ENCODE assay signal across 12 cellular contexts in genomic region chr16:50281391-50282009, GRCh38. TPM values are rescaled to one million over a fixed set of nuclear protein-coding genes. Genes with fewer than 3 reads are reported as not detected.
A peak's percentile ranks its signal among the peaks of the same experiment; 100 is the strongest.
DNase-seq lines count a peak whose midpoint lies in the region; ATAC-seq, FAIRE-seq and TF ChIP-seq lines count a peak whose summit lies in the region.
"Had no signal": no experiment of that assay in that cellular context is flagged by ENCODE, and none has a peak within 500 bp of the region (broad histone marks: within the 10 kb centered on the region; RNA-seq: fewer than 3 reads in every experiment).

No MANE protein-coding gene starts in this region.

- BruUV-seq in HepG2 (replicated peaks; lab: Mats Ljungman, UMichigan) = no TSS peak

- 70% methylated on average over 20 of the region's 21 CpGs for WGBS in HepG2 (ENCODE audit: low lambda C conversion rate)

- no peak overlapping the region for H3K4me3 Mint-ChIP-seq in activated naive CD4-positive, alpha-beta T cell treated with anti-CD3 and anti-CD28 coated beads for 36 hours

- no peak for FAIRE-seq in HepG2 (lab: Jason Lieb, UNC)
- no peak for FAIRE-seq in urothelium cell line (lab: Jason Lieb, UNC)

- H3K4me1 ChIP-seq in OCI-LY3 (ENCODE audit: low read length) (peaks cover 60% of the 10 kb centered on the region), HepG2 (ENCODE audit: insufficient read depth, low read length) (peaks cover 53% of the 10 kb centered on the region), vagina (peaks cover 17% of the 10 kb centered on the region)

- no peaks in the 10 kb centered on the region for H3K27me3 Mint-ChIP-seq in activated naive CD4-positive, alpha-beta T cell treated with anti-CD3 and anti-CD28 coated beads for 36 hours (ENCODE audit: low read depth)
- H3K27me3 Mint-ChIP-seq: progenitor cell of endocrine pancreas had no signal

- H3K9me3 ChIP-seq in OCI-LY3 (ENCODE audit: insufficient read depth, low read length) (0 out of 2 replicates have a peak, but pooled peaks cover 4% of the 10 kb centered on the region), HepG2 (ENCODE audit: low read length) (no peaks in the 10 kb centered on the region), vagina (no peaks in the 10 kb centered on the region)

- peak overlapping the region; percentile 23 to 73 for H3K27ac Mint-ChIP-seq in activated naive CD4-positive, alpha-beta T cell treated with anti-CD3 and anti-CD28 coated beads, Interleukin-2, amount 50 U/mL, for 72 hours
- no peak overlapping the region for H3K27ac Mint-ChIP-seq in activated naive CD4-positive, alpha-beta T cell treated with anti-CD3 and anti-CD28 coated beads for 36 hours
- H3K27ac Mint-ChIP-seq: progenitor cell of endocrine pancreas had no signal

- no peak for TF ChIP-seq CTCF in OCI-LY3 (IDR thresholded peaks at IDR 0.05; ENCODE audit: low read depth, low read length)
- TF ChIP-seq CTCF in HepG2 (CRISPR knock-in tag; IDR thresholded peaks at IDR 0.05) = no peak
- TF ChIP-seq CTCF in vagina (IDR thresholded peaks at IDR 0.05) = no peak

- H3K27me3 ChIP-seq in OCI-LY3 (ENCODE audit: low read depth, low read length) = no peaks in the 10 kb centered on the region
- no peaks in the 10 kb centered on the region; a peak in 1 of 5 replicates for H3K27me3 ChIP-seq in HepG2 (ENCODE audit: control insufficient read depth in 1 of 2, insufficient read depth in 2 of 2, low read length in 2 of 2)
- H3K27me3 ChIP-seq in vagina = no peaks in the 10 kb centered on the region
- H3K27me3 ChIP-seq: hepatocyte had no signal

- ATAC-seq in activated naive CD4-positive, alpha-beta T cell treated with anti-CD3 and anti-CD28 coated beads, Interleukin-2, amount 50 U/mL, for 72 hours = no peak
- no peak for ATAC-seq in HepG2
- no peak for ATAC-seq in HG03565 (IDR thresholded peaks at IDR 0.05; ENCODE audit: unreplicated experiment)
- ATAC-seq: SK-N-SH treated with all-trans-retinoic acid at 6 μM for 48 hours had no signal

- no peak for TF ChIP-seq RAD21 in HepG2 (CRISPR knock-in tag; IDR thresholded peaks at IDR 0.05)

- H2AFZ ChIP-seq in OCI-LY3 (ENCODE audit: low read depth, low read length) (no peak overlapping the region), HepG2 (ENCODE audit: low read length) (no peak overlapping the region)
- H2AFZ ChIP-seq: hepatocyte had no signal

- POLR2A ChIA-PET in HepG2 (lab: Yijun Ruan, JAX) = interaction anchor here (2.0 kb wide), 1 partner anchor 11 kb away, joined by 7 read pairs; no protein-coding TSS in a partner anchor

- peaks cover 36% of the 10 kb centered on the region for H3K36me3 ChIP-seq in OCI-LY3 (replicated peaks; ENCODE audit: low read depth, low read length)
- H3K36me3 ChIP-seq in HepG2 (replicated peaks in 1 of 2; ENCODE audit: control insufficient read depth in 1 of 2, insufficient read depth in 2 of 2, low read length in 2 of 2) = no peaks in the 10 kb centered on the region
- no peaks in the 10 kb centered on the region for H3K36me3 ChIP-seq in vagina

- TF ChIP-seq EP300 in HepG2 (IDR thresholded peaks at IDR 0.05; ENCODE audit: low read depth in 2 of 2, low read length in 2 of 2) (no peak), HepG2 (CRISPR knock-in tag; IDR thresholded peaks at IDR 0.05; ENCODE audit: borderline replicate concordance) (no peak)

- H3K27ac ChIP-seq in OCI-LY3 (ENCODE audit: low read length) (peak overlapping the region; percentile 57), HepG2 (ENCODE audit: extremely low read length, insufficient read depth, low read length) (no peak overlapping the region), vagina (peak overlapping the region; percentile 22)
- H3K27ac ChIP-seq: hepatocyte had no signal

- no peaks in the 10 kb centered on the region for H3K9me3 Mint-ChIP-seq in activated naive CD4-positive, alpha-beta T cell treated with anti-CD3 and anti-CD28 coated beads, Interleukin-2, amount 50 U/mL, for 72 hours
- peaks cover 7% of the 10 kb centered on the region for H3K9me3 Mint-ChIP-seq in activated naive CD4-positive, alpha-beta T cell treated with anti-CD3 and anti-CD28 coated beads for 36 hours

- H3K9ac ChIP-seq in OCI-LY3 (ENCODE audit: low read length) (peak overlapping the region; percentile 44), HepG2 (ENCODE audit: insufficient read depth, low read depth, low read length) (peak overlapping the region; percentile 9; the same call in 1 of the 2 replicates)

- peaks cover 2 to 50% of the 10 kb centered on the region in 2 donors for H3K36me3 Mint-ChIP-seq in activated naive CD4-positive, alpha-beta T cell treated with anti-CD3 and anti-CD28 coated beads, Interleukin-2, amount 50 U/mL, for 72 hours
- peaks cover 23% of the 10 kb centered on the region for H3K36me3 Mint-ChIP-seq in activated naive CD4-positive, alpha-beta T cell treated with anti-CD3 and anti-CD28 coated beads for 36 hours (ENCODE audit: low read depth)

- TF ChIP-seq POLR2A in HepG2 (IDR thresholded peaks at IDR 0.05; ENCODE audit: insufficient read depth in 1 of 2, low read depth in 2 of 2, low read length in 2 of 2) (no peak), vagina (IDR thresholded peaks at IDR 0.05) (no peak)

- H3K4me3 ChIP-seq in OCI-LY3 (ENCODE audit: low read length) (peak overlapping the region; percentile 64), HepG2 (replicated peaks in 1 of 3; ENCODE audit: insufficient read depth in 1 of 3, low read depth in 2 of 3, low read length in 3 of 3) (peak overlapping the region in 1 of 3 experiments; percentile 55; a peak in 1 of 6 replicates), vagina (no peak overlapping the region)
- H3K4me3 ChIP-seq: hepatocyte had no signal

- H3K4me2 ChIP-seq in OCI-LY3 (ENCODE audit: low read length) (peak overlapping the region; percentile 86), HepG2 (ENCODE audit: low read depth, low read length) (peak overlapping the region; percentile 86)
- H3K4me2 ChIP-seq: hepatocyte had no signal

- H3K79me2 ChIP-seq in OCI-LY3 (ENCODE audit: low read length) (peaks cover 92% of the 10 kb centered on the region), HepG2 (ENCODE audit: insufficient read depth, low read length) (no peaks in the 10 kb centered on the region)
- H3K79me2 ChIP-seq: hepatocyte had no signal

- peaks cover 90% of the 10 kb centered on the region for H3K4me1 Mint-ChIP-seq in activated naive CD4-positive, alpha-beta T cell treated with anti-CD3 and anti-CD28 coated beads for 36 hours (ENCODE audit: low read depth)

- intact Hi-C loops in activated naive CD4-positive, alpha-beta T cell treated with anti-CD3 and anti-CD28 coated beads for 36 hours (cut with micrococcal nuclease) = no loop called here
- intact Hi-C loops in HepG2 (cut with micrococcal nuclease; ENCODE audit: unreplicated experiment) (no loop called here), vagina (cut with DNase I) (loop anchor here (5.0 kb wide), 1 partner anchor 291 kb away; no protein-coding TSS in a partner anchor)

- DNase-seq in activated naive CD4-positive, alpha-beta T cell treated with anti-CD3 and anti-CD28 coated beads, Interleukin-2, amount 50 U/mL, for 72 hours (ENCODE audit: low spot score in 2 of 2) = no peak
- no peak for DNase-seq in activated naive CD4-positive, alpha-beta T cell treated with anti-CD3 and anti-CD28 coated beads for 36 hours
- no peak for DNase-seq in HepG2 (ENCODE audit: low spot score)
- DNase-seq in vagina (ENCODE audit: extremely low spot score in 2 of 2) = no peak
- DNase-seq in DMS153 treated with DMSO at 0.1 percent for 48 hours (lab: John Stamatoyannopoulos, UW; ENCODE audit: unreplicated experiment) = no peak
- DNase-seq in urothelium cell line (ENCODE audit: low spot score) = no peak
- DNase-seq: amniotic stem cell had no signal

- H4K20me1 ChIP-seq in OCI-LY3 (ENCODE audit: insufficient read depth, low read length) = peaks cover 95% of the 10 kb centered on the region
- H4K20me1 ChIP-seq in HepG2 (ENCODE audit: insufficient read depth, low read length) = no peaks in the 10 kb centered on the region

- in situ Hi-C loops in HepG2 (cut with HindIII; ENCODE audit: extremely low pct_ligation_motif_present, low pct_unique_long_range_greater_than_20kb) = no loop called here

- CTCF ChIA-PET in activated naive CD4-positive, alpha-beta T cell treated with anti-CD3 and anti-CD28 coated beads for 36 hours (lab: Charles Lee) = interaction anchor here (0.5 to 1.2 kb wide), 4 partner anchors 16 to 257 kb away, joined by 3 to 6 read pairs (median 4); partner anchors contain the start of gene CNEP1R1
- CTCF ChIA-PET in HepG2 (lab: Yijun Ruan, JAX; ENCODE audit: low intra/inter-chr PET ratio, low total read pairs) = no interaction called here

RNA-seq across cellular contexts. Expression of gene ADCY7, which starts 15.1 kb away (rescaled TPM):
- total RNA-seq in activated naive CD4-positive, alpha-beta T cell treated with anti-CD3 and anti-CD28 coated beads, Interleukin-2, amount 50 U/mL, for 72 hours = 100 to 1,000 TPM in 1 of 2 donors, 10 to 100 TPM in 1; 78.5 to 104 TPM
- total RNA-seq in activated naive CD4-positive, alpha-beta T cell treated with anti-CD3 and anti-CD28 coated beads for 36 hours = 10 to 100 TPM; 73.4 to 89.6 TPM
- total RNA-seq in HepG2 (2016; rRNA removed; fragmentation: Illumina TruSeq; extraction: Trizol) = 2.3 and 4.3 TPM in 2 replicates
- total RNA-seq in HepG2 (2016; cell fraction: cytosol; rRNA removed; fragmentation: Illumina TruSeq; extraction: Trizol; ENCODE audit: low read depth) = 0.51 and 1.3 TPM in 2 replicates
- total RNA-seq in HepG2 (2016; cell fraction: insoluble cytoplasmic fraction; rRNA removed; fragmentation: Illumina TruSeq; extraction: Trizol) = 2.5 and 4.5 TPM in 2 replicates
- 1.1 and 1.8 TPM in 2 replicates for total RNA-seq in HepG2 (2016; cell fraction: membrane; rRNA removed; fragmentation: Illumina TruSeq; extraction: Trizol)
- total RNA-seq in HepG2 (2016; cell fraction: nucleus; rRNA removed; fragmentation: Illumina TruSeq; extraction: Trizol) = 3.9 and 5.9 TPM in 2 replicates
- 2.2 and 3.7 TPM in 2 replicates for polyA plus RNA-seq in HepG2 (2011; rRNA removed)
- 1.2 and 1.5 TPM in 2 replicates for polyA plus RNA-seq in HepG2 (2011; cell fraction: cytosol; rRNA removed)
- polyA plus RNA-seq in HepG2 (2011; cell fraction: nucleus; rRNA removed) = 14.6 and 16.9 TPM in 2 replicates
- 1.7 and 3.0 TPM in 2 replicates for polyA plus RNA-seq in HepG2 (2012)
- polyA plus RNA-seq in HepG2 (2016; cell fraction: cytosol; fragmentation: Illumina TruSeq; extraction: Trizol; ENCODE audit: low read depth) = 0.17 and 0.38 TPM in 2 replicates
- 1.2 and 1.4 TPM in 2 replicates for polyA plus RNA-seq in HepG2 (2016; cell fraction: insoluble cytoplasmic fraction; fragmentation: Illumina TruSeq; extraction: Trizol; ENCODE audit: low read depth)
- 0.44 and 0.47 TPM in 2 replicates for polyA plus RNA-seq in HepG2 (2016; cell fraction: membrane; fragmentation: Illumina TruSeq; extraction: Trizol; ENCODE audit: low read depth)
- polyA plus RNA-seq in HepG2 (2016; cell fraction: nucleus; fragmentation: Illumina TruSeq; extraction: Trizol; ENCODE audit: insufficient read depth, low read depth) = 6.9 and 8.7 TPM in 2 replicates
- polyA minus RNA-seq in HepG2 (2011; rRNA and poly(A)+ RNA removed; ENCODE audit: low replicate concordance) = 17.5 and 40.6 TPM in 2 replicates
- 2.0 and 5.5 TPM in 2 replicates for polyA minus RNA-seq in HepG2 (2011; cell fraction: cytosol; rRNA and poly(A)+ RNA removed)
- 9.0 and 10.2 TPM in 2 replicates for polyA minus RNA-seq in HepG2 (2011; cell fraction: nucleus; rRNA and poly(A)+ RNA removed)
- total RNA-seq in vagina = 18.9 TPM
